ENCODE assay signal across 16 cellular contexts in the genomic region with DNA sequence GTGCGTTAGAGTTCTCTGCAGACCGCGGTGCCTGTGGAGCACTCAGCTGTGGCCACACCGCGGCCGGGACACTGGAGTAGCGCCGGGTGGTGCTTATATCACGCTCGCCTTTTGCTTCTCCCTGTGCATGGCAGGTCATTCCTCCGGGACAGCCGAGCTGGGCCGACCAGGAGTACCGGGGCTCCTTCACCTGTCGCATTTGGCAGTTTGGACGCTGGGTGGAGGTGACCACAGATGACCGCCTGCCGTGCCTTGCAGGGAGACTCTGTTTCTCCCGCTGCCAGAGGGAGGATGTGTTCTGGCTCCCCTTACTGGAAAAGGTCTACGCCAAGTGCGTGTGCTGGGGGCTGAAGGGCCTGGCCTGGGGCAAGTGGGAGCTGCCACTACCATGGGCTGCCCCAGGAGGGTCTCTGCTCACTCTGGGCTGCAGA. TPM values are rescaled to one million over a fixed set of nuclear protein-coding genes. Genes with fewer than 3 reads are reported as not detected.
A peak's percentile ranks its signal among the peaks of the same experiment; 100 is the strongest.
DNase-seq lines count a peak whose midpoint lies in the region; ATAC-seq and TF ChIP-seq lines count a peak whose summit lies in the region.
"Had no signal": no experiment of that assay in that cellular context is flagged by ENCODE, and none has a peak within 500 bp of the region (broad histone marks: within the 10 kb centered on the region; RNA-seq: fewer than 3 reads in every experiment).

No MANE protein-coding gene starts in this region.

- no peak overlapping the region for H3K4me3 ChIP-seq in mesodermal cell (ENCODE audit: extremely low read depth, insufficient read depth, low read length, poor library complexity, severe bottlenecking)
- no peak overlapping the region for H3K4me3 ChIP-seq in upper lobe of right lung
- no peak overlapping the region for H3K4me3 ChIP-seq in H7 (ENCODE audit: insufficient read depth, low read depth, low read length)

- WGBS in mesodermal cell (ENCODE audit: insufficient coverage in 2 of 2), 2 experiments: 93 to 98% methylated on average over 19 to 21 of the region's 21 CpGs

- intact Hi-C loops in upper lobe of right lung (cut with DNase I): no loop called here

- peaks cover 4% of the 10 kb centered on the region for H3K36me3 Mint-ChIP-seq in T-cell

- CTCF ChIA-PET in T-cell (lab: Charles Lee): no interaction called here

- no peak overlapping the region for H3K27ac Mint-ChIP-seq in T-cell
- H3K27ac Mint-ChIP-seq: IgD-negative memory B cell had no signal

- TF ChIP-seq CTCF in upper lobe of right lung (IDR thresholded peaks at IDR 0.05): no peak

- no peaks in the 10 kb centered on the region for H3K27me3 Mint-ChIP-seq in T-cell
- H3K27me3 Mint-ChIP-seq: IgD-negative memory B cell had no signal

- POLR2A ChIA-PET in T-cell (lab: Charles Lee): no interaction called here

- no peak for ATAC-seq in upper lobe of right lung
- ATAC-seq in T-cell (replicated peaks in 1 of 4): no peak
- ATAC-seq in GM21786 (IDR thresholded peaks at IDR 0.05; ENCODE audit: unreplicated experiment): no peak

- no peaks in the 10 kb centered on the region for H3K9me3 ChIP-seq in mesodermal cell (ENCODE audit: control insufficient read depth, low read length)
- H3K9me3 ChIP-seq in upper lobe of right lung: no peaks in the 10 kb centered on the region

- H3K4me1 ChIP-seq in mesodermal cell (ENCODE audit: control insufficient read depth, insufficient read depth, low read length, poor library complexity, severe bottlenecking) (peaks cover 16% of the 10 kb centered on the region), upper lobe of right lung (peaks cover 14% of the 10 kb centered on the region)

- no peak overlapping the region for H3K4me3 Mint-ChIP-seq in T-cell

- H3K27ac ChIP-seq in cingulate gyrus (ENCODE audit: low read depth, low read length) (peak overlapping the region; percentile 19), mesodermal cell (ENCODE audit: low read depth, low read length, severe bottlenecking) (peak overlapping the region; percentile 2), upper lobe of right lung (no peak overlapping the region)
- H3K27ac ChIP-seq: C4-2B had no signal

- peaks cover 31% of the 10 kb centered on the region for H3K36me3 ChIP-seq in mesodermal cell (ENCODE audit: control insufficient read depth, insufficient read depth, low read length)
- peaks cover 31% of the 10 kb centered on the region for H3K36me3 ChIP-seq in upper lobe of right lung
- H3K36me3 ChIP-seq in H7 (replicated peaks; ENCODE audit: control insufficient read depth, insufficient read depth, low read length): peaks cover 3% of the 10 kb centered on the region

- no peaks in the 10 kb centered on the region for H3K27me3 ChIP-seq in upper lobe of right lung
- H3K27me3 ChIP-seq in H7 (ENCODE audit: control insufficient read depth, insufficient read depth, low read length): no peaks in the 10 kb centered on the region

- peaks cover 26 to 36% (median 34%) of the 10 kb centered on the region in 3 donors for H3K4me1 Mint-ChIP-seq in T-cell

- no peaks in the 10 kb centered on the region for H3K9me3 Mint-ChIP-seq in T-cell
- H3K9me3 Mint-ChIP-seq: IgD-negative memory B cell had no signal

- peak; percentile 7 for DNase-seq in activated naive CD4-positive, alpha-beta T cell treated with anti-CD3 and anti-CD28 coated beads, Interleukin-2, amount 50 U/mL, for 16 hours
- DNase-seq in activated naive CD4-positive, alpha-beta T cell treated with Interleukin-2 at 50 U/mL for 16 hours: no peak
- DNase-seq in upper lobe of right lung: peak; percentile 43
- no peak for DNase-seq in T-cell
- no peak for DNase-seq in H7
- DNase-seq: DMS79, HCEC 1CT, NCI-H1930, NCI-H2171 treated with DMSO at 0.1 percent for 48 hours, NCI-H510A had no signal

RNA-seq across cellular contexts. Expression of gene CAPN10, which starts 4.2 kb away (rescaled TPM):
- polyA plus RNA-seq in mesodermal cell (2013, experiment 1 of 2): 35.4 TPM
- polyA plus RNA-seq in mesodermal cell (2013, experiment 2 of 2): 24.0 TPM
- total RNA-seq in upper lobe of right lung (31.8 TPM), T-cell (100 to 1,000 TPM in 2 of 5 donors, 10 to 100 TPM in 3; 73.3 to 107 (median 96.1) TPM)
- 66.5 and 69.0 TPM in 2 replicates for total RNA-seq in H7 (2014; rRNA removed; shearing (Covaris generic))

RNA-seq across cellular contexts. Expression of gene RNPEPL1, which starts 22.4 kb away (rescaled TPM):
- 30.9 TPM for polyA plus RNA-seq in mesodermal cell (2013, experiment 1 of 2)
- polyA plus RNA-seq in mesodermal cell (2013, experiment 2 of 2): 26.6 TPM
- total RNA-seq in upper lobe of right lung (88.6 TPM), T-cell (100 to 1,000 TPM in 4 of 5 donors, 10 to 100 TPM in 1; 87.6 to 202 (median 189) TPM)
- 10.3 and 15.2 TPM in 2 replicates for total RNA-seq in H7 (2014; rRNA removed; shearing (Covaris generic))

RNA-seq across cellular contexts. Expression of gene DUSP28, which starts 30.5 kb away (rescaled TPM):
- polyA plus RNA-seq in mesodermal cell (2013, experiment 1 of 2): 4.7 TPM
- polyA plus RNA-seq in mesodermal cell (2013, experiment 2 of 2): 6.2 TPM
- total RNA-seq in upper lobe of right lung (5.3 TPM), T-cell (10 to 100 TPM; 11.0 to 17.3 (median 15.4) TPM)
- total RNA-seq in H7 (2014; rRNA removed; shearing (Covaris generic)): 2.4 and 2.5 TPM in 2 replicates

RNA-seq across cellular contexts. Expression of gene ANKMY1, which starts 32.9 kb away (rescaled TPM):
- 7.9 TPM for polyA plus RNA-seq in mesodermal cell (2013, experiment 1 of 2)
- polyA plus RNA-seq in mesodermal cell (2013, experiment 2 of 2): 6.0 TPM
- total RNA-seq in upper lobe of right lung (19.3 TPM), T-cell (10 to 100 TPM; 44.6 to 89.5 (median 79.8) TPM)
- 3.6 and 8.9 TPM in 2 replicates for total RNA-seq in H7 (2014; rRNA removed; shearing (Covaris generic))

RNA-seq across cellular contexts. Expression of gene GPR35, which starts 34.6 kb away (rescaled TPM):
- 0.37 TPM for polyA plus RNA-seq in mesodermal cell (2013, experiment 1 of 2)
- 0.30 TPM for polyA plus RNA-seq in mesodermal cell (2013, experiment 2 of 2)
- 3.4 TPM for total RNA-seq in upper lobe of right lung
- 10 to 100 TPM in 3 of 5 donors, 1 to 10 TPM in 2; 6.2 to 16.2 (median 10.4) TPM for total RNA-seq in T-cell
- 0.07 TPM in 1 of 2 replicates, not detected in the other for total RNA-seq in H7 (2014; rRNA removed; shearing (Covaris generic))
- total RNA-seq: G401 had no signal
- polyA plus RNA-seq: IgD-negative memory B cell had no signal

Comparison
In these comparisons a context has a peak if more than half of its experiments do, and no peak if none do; other contexts are left out.
1. DNase-seq: peak in activated naive CD4-positive, alpha-beta T cell treated with anti-CD3 and anti-CD28 coated beads, Interleukin-2, amount 50 U/mL, for 16 hours (single experiment) and upper lobe of right lung (single experiment); none in activated naive CD4-positive, alpha-beta T cell treated with Interleukin-2 at 50 U/mL for 16 hours (single experiment), T-cell (0 of 34) and H7 (single experiment).